Comparison of ENCODE assay signal across 15 cellular contexts in the genomic region with DNA sequence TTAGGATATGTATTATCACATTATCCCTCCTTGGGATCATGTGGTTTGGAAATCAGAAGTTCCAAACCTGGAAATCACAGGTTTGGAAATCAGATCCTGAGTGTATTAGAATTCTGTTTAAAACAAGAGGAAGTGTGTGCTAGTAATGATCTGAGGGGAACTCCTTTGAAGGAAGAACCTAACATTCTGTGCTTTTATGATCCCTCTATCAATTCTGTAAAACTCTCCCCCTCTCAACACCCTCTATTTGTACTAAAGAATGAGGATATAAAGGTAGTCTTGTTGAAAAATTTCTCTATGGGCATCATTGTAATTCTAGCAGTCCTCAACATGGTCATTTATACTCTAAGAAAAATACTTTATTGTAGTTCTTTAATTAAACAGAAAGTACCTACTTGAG.
DNase-seq lines count a peak whose midpoint lies in the region; ATAC-seq and TF ChIP-seq lines count a peak whose summit lies in the region.
"Had no signal": no experiment of that assay in that cellular context is flagged by ENCODE, and none has a peak within 500 bp of the region (broad histone marks: within the 10 kb centered on the region; RNA-seq: fewer than 3 reads in every experiment).

No MANE protein-coding gene starts in this region.

- no peak overlapping the region for H3K4me3 Mint-ChIP-seq in MCF 10A (ENCODE audit: unreplicated experiment)
- peak overlapping the region in 2 of 5 experiments; percentile 40 to 76 for H3K4me3 Mint-ChIP-seq in brain
- no peak overlapping the region for H3K4me3 Mint-ChIP-seq in mesothelial cell of epicardium
- no peak overlapping the region for H3K4me3 Mint-ChIP-seq in natural killer cell treated with Interleukin-12 subunit alpha and Interleukin-12 subunit beta and Interleukin-15 and Interleukin-18, amount 100 ng/mL, for 72 hours
- H3K4me3 Mint-ChIP-seq: H9, IgD-negative memory B cell had no signal

- no peak for TF ChIP-seq POLR2A in tibial nerve (IDR thresholded peaks at IDR 0.05)

- H3K4me3 ChIP-seq in mammary epithelial cell (replicated peaks in 1 of 3; ENCODE audit: insufficient read depth in 1 of 3, low read depth in 2 of 3, low read length in 3 of 3) (no peak overlapping the region), tibial nerve (no peak overlapping the region), tibial artery (no peak overlapping the region)
- H3K4me3 ChIP-seq: BLaER1 treated with 17β-estradiol and CSF1 and Interleukin-3, amounts not matched to agents 10 nM and 100 nM had no signal

- H2AFZ ChIP-seq in mammary epithelial cell (ENCODE audit: low read depth, low read length), result no peak overlapping the region

- TF ChIP-seq CTCF in MCF 10A (IDR thresholded peaks at IDR 0.05; ENCODE audit: unreplicated experiment), result no peak
- no peak for TF ChIP-seq CTCF in mammary epithelial cell (conservative IDR thresholded peaks at IDR 0.05 in 1 of 2, IDR thresholded peaks at IDR 0.05 in 1 of 2; ENCODE audit: extremely low read depth in 1 of 2, insufficient read depth in 1 of 2, low read depth in 1 of 2, low read length in 2 of 2)
- TF ChIP-seq CTCF in brain (conservative IDR thresholded peaks at IDR 0.05), result no peak
- no peak for TF ChIP-seq CTCF in mesothelial cell of epicardium (IDR thresholded peaks at IDR 0.05; ENCODE audit: unreplicated experiment)
- TF ChIP-seq CTCF in tibial nerve (IDR thresholded peaks at IDR 0.05), result no peak
- no peak for TF ChIP-seq CTCF in tibial artery (IDR thresholded peaks at IDR 0.05)

- BruUV-seq in MCF 10A (replicated peaks; lab: Mats Ljungman, UMichigan) (no TSS peak), mammary epithelial cell (replicated peaks; lab: Mats Ljungman, UMichigan) (no TSS peak)

- H3K36me3 Mint-ChIP-seq in MCF 10A (ENCODE audit: insufficient read depth, unreplicated experiment) (peaks cover 33% of the 10 kb centered on the region), brain (peaks cover 34% of the 10 kb centered on the region), mesothelial cell of epicardium (no peaks in the 10 kb centered on the region)
- H3K36me3 Mint-ChIP-seq in natural killer cell treated with Interleukin-12 subunit alpha and Interleukin-12 subunit beta and Interleukin-15 and Interleukin-18, amount 100 ng/mL, for 72 hours, result no peaks in the 10 kb centered on the region
- H3K36me3 Mint-ChIP-seq: IgD-negative memory B cell had no signal

- TF ChIP-seq EP300 in tibial nerve (IDR thresholded peaks at IDR 0.05), result no peak

- dilution Hi-C loops in mammary epithelial cell (cut with HindIII; ENCODE audit: low sequenced_read_pairs), result loop anchor here (5.0 kb wide), 1 partner anchor 75 kb away; no protein-coding TSS in a partner anchor

- POLR2A ChIA-PET in MCF 10A (lab: Yijun Ruan, JAX), result interaction anchor here (1.7 to 1.9 kb wide), 3 partner anchors 10 to 24 kb away, joined by 4 to 7 read pairs (median 4); no protein-coding TSS in a partner anchor

- no peaks in the 10 kb centered on the region for H4K20me1 ChIP-seq in mammary epithelial cell (ENCODE audit: insufficient read depth, low read length)
- H4K20me1 ChIP-seq: BLaER1 treated with 17β-estradiol and CSF1 and Interleukin-3, amounts not matched to agents 10 nM and 100 nM had no signal

- H3K4me1 ChIP-seq in mammary epithelial cell (ENCODE audit: insufficient read depth, low read length) (peaks cover 8% of the 10 kb centered on the region), tibial nerve (peaks cover 0 to 48% (median 18%) of the 10 kb centered on the region in 4 donors), tibial artery (peaks cover 0 to 4% (median 2%) of the 10 kb centered on the region in 4 donors)

- in situ Hi-C loops in mammary epithelial cell (cut with MboI; ENCODE audit: low sequenced_read_pairs in 2 of 2), result no loop called here

- H3K4me2 ChIP-seq in mammary epithelial cell (ENCODE audit: insufficient read depth, low read depth, low read length), result no peak overlapping the region

- H3K9ac ChIP-seq in mammary epithelial cell (ENCODE audit: insufficient read depth, low read length), result no peak overlapping the region
- H3K9ac ChIP-seq: BLaER1 treated with 17β-estradiol and CSF1 and Interleukin-3, amounts not matched to agents 10 nM and 100 nM had no signal

- DNase-seq in MCF 10A (ENCODE audit: unreplicated experiment) (no peak), mammary epithelial cell (no peak), mesothelial cell of epicardium (ENCODE audit: low spot score in 2 of 2, unreplicated experiment in 2 of 2) (no peak), tibial nerve (ENCODE audit: low spot score in 2 of 2) (no peak), tibial artery (no peak)
- DNase-seq in natural killer cell treated with Interleukin-12 subunit alpha and Interleukin-12 subunit beta and Interleukin-15 and Interleukin-18, amount 100 ng/mL, for 72 hours (ENCODE audit: low spot score), result no peak
- DNase-seq: DMS79, H9, NCI-H526 treated with DMSO at 0.1 percent for 48 hours, PC-3 had no signal

- H3K27me3 ChIP-seq in mammary epithelial cell (ENCODE audit: insufficient read depth, low read length) (no peaks in the 10 kb centered on the region), tibial nerve (no peaks in the 10 kb centered on the region), tibial artery (no peaks in the 10 kb centered on the region)
- H3K27me3 ChIP-seq: BLaER1 treated with 17β-estradiol and CSF1 and Interleukin-3, amounts not matched to agents 10 nM and 100 nM had no signal

- H3K27me3 Mint-ChIP-seq in MCF 10A (ENCODE audit: insufficient read depth, unreplicated experiment), result no peaks in the 10 kb centered on the region
- H3K27me3 Mint-ChIP-seq in brain, result no peaks in the 10 kb centered on the region
- H3K27me3 Mint-ChIP-seq in mesothelial cell of epicardium (ENCODE audit: low read depth), result no peaks in the 10 kb centered on the region
- H3K27me3 Mint-ChIP-seq in natural killer cell treated with Interleukin-12 subunit alpha and Interleukin-12 subunit beta and Interleukin-15 and Interleukin-18, amount 100 ng/mL, for 72 hours, result no peaks in the 10 kb centered on the region
- H3K27me3 Mint-ChIP-seq: IgD-negative memory B cell had no signal

- H3K4me1 Mint-ChIP-seq in MCF 10A (ENCODE audit: insufficient read depth, unreplicated experiment) (peaks cover 27% of the 10 kb centered on the region), brain (peaks cover 80% of the 10 kb centered on the region), mesothelial cell of epicardium (peaks cover 20% of the 10 kb centered on the region)
- peaks cover 0 to 3% of the 10 kb centered on the region in 2 donors for H3K4me1 Mint-ChIP-seq in natural killer cell treated with Interleukin-12 subunit alpha and Interleukin-12 subunit beta and Interleukin-15 and Interleukin-18, amount 100 ng/mL, for 72 hours (ENCODE audit: low read depth in 2 of 2)

- peak overlapping the region; percentile 70 for H3K27ac Mint-ChIP-seq in MCF 10A (ENCODE audit: low read depth, unreplicated experiment)
- H3K27ac Mint-ChIP-seq in brain, result peak overlapping the region; percentile 30 to 96 (median 92)
- peak overlapping the region; percentile 79 for H3K27ac Mint-ChIP-seq in mesothelial cell of epicardium
- H3K27ac Mint-ChIP-seq in natural killer cell treated with Interleukin-12 subunit alpha and Interleukin-12 subunit beta and Interleukin-15 and Interleukin-18, amount 100 ng/mL, for 72 hours, result no peak overlapping the region
- H3K27ac Mint-ChIP-seq: IgD-negative memory B cell had no signal

- peaks cover 85% of the 10 kb centered on the region for H3K79me2 ChIP-seq in mammary epithelial cell (ENCODE audit: insufficient read depth, low read length)

- intact Hi-C loops in MCF 10A (cut with micrococcal nuclease), result no loop called here
- intact Hi-C loops in mammary epithelial cell (cut with micrococcal nuclease), result no loop called here
- intact Hi-C loops in tibial artery (cut with DNase I; ENCODE audit: low total_unique reads), result no loop called here

- ATAC-seq in natural killer cell treated with Interleukin-12 subunit alpha and Interleukin-12 subunit beta and Interleukin-15 and Interleukin-18, amount 100 ng/mL, for 72 hours, result no peak
- no peak for ATAC-seq in GM21619 (IDR thresholded peaks at IDR 0.05; ENCODE audit: unreplicated experiment)
- ATAC-seq: PC-3 had no signal

- H3K27ac ChIP-seq in mammary epithelial cell (ENCODE audit: insufficient read depth, low read depth, low read length), result no peak overlapping the region
- peak overlapping the region in 3 of 4 donors; percentile 18 to 53 (median 51) for H3K27ac ChIP-seq in tibial nerve
- H3K27ac ChIP-seq in tibial artery, result no peak overlapping the region
- H3K27ac ChIP-seq: BLaER1 treated with 17β-estradiol and CSF1 and Interleukin-3, amounts not matched to agents 10 nM and 100 nM; HL-60 had no signal

- CTCF ChIA-PET in MCF 10A (lab: Yijun Ruan, JAX) (no interaction called here), mammary epithelial cell (lab: Charles Lee; ENCODE audit: low non-redundant PET) (no interaction called here)

- no peaks in the 10 kb centered on the region for H3K9me3 ChIP-seq in mammary epithelial cell (replicated peaks; ENCODE audit: insufficient read depth, low read length)
- H3K9me3 ChIP-seq in tibial nerve, result no peaks in the 10 kb centered on the region
- no peaks in the 10 kb centered on the region for H3K9me3 ChIP-seq in tibial artery

- peaks cover 6% of the 10 kb centered on the region for H3K9me3 Mint-ChIP-seq in MCF 10A (ENCODE audit: unreplicated experiment)
- H3K9me3 Mint-ChIP-seq in brain, result no peaks in the 10 kb centered on the region
- no peaks in the 10 kb centered on the region for H3K9me3 Mint-ChIP-seq in mesothelial cell of epicardium
- H3K9me3 Mint-ChIP-seq in natural killer cell treated with Interleukin-12 subunit alpha and Interleukin-12 subunit beta and Interleukin-15 and Interleukin-18, amount 100 ng/mL, for 72 hours, result no peaks in the 10 kb centered on the region
- H3K9me3 Mint-ChIP-seq: H9, IgD-negative memory B cell had no signal

- peaks cover 4% of the 10 kb centered on the region for H3K36me3 ChIP-seq in mammary epithelial cell (ENCODE audit: insufficient read depth, low read length)
- no peaks in the 10 kb centered on the region for H3K36me3 ChIP-seq in tibial nerve
- H3K36me3 ChIP-seq in tibial artery, result no peaks in the 10 kb centered on the region
- H3K36me3 ChIP-seq: BLaER1 treated with 17β-estradiol and CSF1 and Interleukin-3, amounts not matched to agents 10 nM and 100 nM had no signal

Comparison
In these comparisons a context has a peak if more than half of its experiments do, and no peak if none do; other contexts are left out.
1. H3K27ac Mint-ChIP-seq: peak in MCF 10A (single experiment), brain (5 of 5) and mesothelial cell of epicardium (single experiment); none in natural killer cell treated with Interleukin-12 subunit alpha and Interleukin-12 subunit beta and Interleukin-15 and Interleukin-18, amount 100 ng/mL, for 72 hours (0 of 2).
2. H3K27ac ChIP-seq: peak in tibial nerve (3 of 4); none in mammary epithelial cell (single experiment) and tibial artery (0 of 2).